17 cellular contexts compared by ENCODE assay signal in genomic region chr19:28454083-28454482, GRCh38.
"Had no signal": no experiment of that assay in that cellular context is flagged by ENCODE, and none has a peak within 500 bp of the region (broad histone marks: within the 10 kb centered on the region; RNA-seq: fewer than 3 reads in every experiment).

No MANE protein-coding gene starts in this region.

- H3K4me3 Mint-ChIP-seq: activated CD4-positive, alpha-beta T cell treated with anti-CD3 and anti-CD28 coated beads, Interleukin-2, amount 10 ng/mL, durations not matched to agents 24 days and 14 days; activated naive CD4-positive, alpha-beta T cell treated with anti-CD3 and anti-CD28 coated beads for 36 hours; activated T-helper 17 cell treated with anti-CD3 and anti-CD28 coated beads, Interleukin-2, amount 50 U/mL, for 72 hours; neural crest cell; stimulated activated naive CD8-positive, alpha-beta T cell treated with anti-CD3 and anti-CD28 coated beads, Interleukin-15, amount 100 ng/mL, for 72 hours; T-helper 1 cell treated with Interleukin-12 subunit alpha and Interleukin-12 subunit beta and Interleukin-4 antibody, amounts not matched to agents 30 μg/mL and 1 μg/mL, for 36 hours; WTC11 had no signal

- H3K4me3 ChIP-seq: esophagus muscularis mucosa, heart left ventricle, thoracic aorta had no signal

- H3K9me3 Mint-ChIP-seq: activated CD4-positive, alpha-beta T cell treated with anti-CD3 and anti-CD28 coated beads, Interleukin-2, amount 10 ng/mL, durations not matched to agents 24 days and 14 days; activated naive CD4-positive, alpha-beta T cell treated with anti-CD3 and anti-CD28 coated beads for 36 hours; activated T-helper 17 cell treated with anti-CD3 and anti-CD28 coated beads, Interleukin-2, amount 50 U/mL, for 72 hours; neural crest cell; stimulated activated naive CD8-positive, alpha-beta T cell treated with anti-CD3 and anti-CD28 coated beads, Interleukin-15, amount 100 ng/mL, for 72 hours had no signal

- H3K27me3 ChIP-seq: brain microvascular endothelial cell had no signal

- H3K9me3 ChIP-seq: esophagus muscularis mucosa, heart left ventricle, thoracic aorta had no signal

- H3K4me1 Mint-ChIP-seq: activated T-helper 17 cell treated with anti-CD3 and anti-CD28 coated beads, Interleukin-2, amount 50 U/mL, for 72 hours had no signal

- DNase-seq: activated CD4-positive, alpha-beta T cell treated with anti-CD3 and anti-CD28 coated beads, Interleukin-2, amount 10 ng/mL, durations not matched to agents 24 days and 14 days; activated CD8-positive, alpha-beta memory T cell treated with anti-CD3 and anti-CD28 coated beads for 24 hours; activated naive CD4-positive, alpha-beta T cell treated with anti-CD3 and anti-CD28 coated beads for 36 hours; brain microvascular endothelial cell; foreskin fibroblast; heart left ventricle; left ventricle myocardium superior; stimulated activated CD4-positive, alpha-beta T cell treated with anti-CD3 and anti-CD28 coated beads, Interleukin-15, amount 100 ng/mL, for 24 hours; stimulated activated CD4-positive, alpha-beta T cell treated with anti-CD3 and anti-CD28 coated beads, Interleukin-4, amount 100 ng/mL, for 4 hours; stimulated activated naive CD8-positive, alpha-beta T cell treated with anti-CD3 and anti-CD28 coated beads, Interleukin-15, amount 100 ng/mL, for 72 hours had no signal

- FAIRE-seq: endometrium had no signal

- H3K27me3 Mint-ChIP-seq: activated CD4-positive, alpha-beta T cell treated with anti-CD3 and anti-CD28 coated beads, Interleukin-2, amount 10 ng/mL, durations not matched to agents 24 days and 14 days; activated T-helper 17 cell treated with anti-CD3 and anti-CD28 coated beads, Interleukin-2, amount 50 U/mL, for 72 hours; stimulated activated naive CD8-positive, alpha-beta T cell treated with anti-CD3 and anti-CD28 coated beads, Interleukin-15, amount 100 ng/mL, for 72 hours had no signal

- H3K36me3 ChIP-seq: brain microvascular endothelial cell, esophagus muscularis mucosa, heart left ventricle, thoracic aorta had no signal

- ATAC-seq: activated T-helper 17 cell treated with anti-CD3 and anti-CD28 coated beads, Interleukin-2, amount 50 U/mL, for 72 hours; heart left ventricle; left ventricle myocardium superior; stimulated activated naive CD8-positive, alpha-beta T cell treated with anti-CD3 and anti-CD28 coated beads, Interleukin-15, amount 100 ng/mL, for 72 hours; WTC11 had no signal

- H3K27ac Mint-ChIP-seq: activated CD4-positive, alpha-beta T cell treated with anti-CD3 and anti-CD28 coated beads, Interleukin-2, amount 10 ng/mL, durations not matched to agents 24 days and 14 days; activated T-helper 17 cell treated with anti-CD3 and anti-CD28 coated beads, Interleukin-2, amount 50 U/mL, for 72 hours; stimulated activated naive CD8-positive, alpha-beta T cell treated with anti-CD3 and anti-CD28 coated beads, Interleukin-15, amount 100 ng/mL, for 72 hours; T-helper 1 cell treated with Interleukin-12 subunit alpha and Interleukin-12 subunit beta and Interleukin-4 antibody, amounts not matched to agents 30 μg/mL and 1 μg/mL, for 36 hours; WTC11 had no signal

- H3K4me1 ChIP-seq: esophagus muscularis mucosa, heart left ventricle had no signal

- H3K27ac ChIP-seq: brain microvascular endothelial cell, esophagus muscularis mucosa, heart left ventricle, thoracic aorta had no signal
